ENCODE assay signal across 2 cellular contexts in genomic region chr15:65085990-65086679, GRCh38.
TF ChIP-seq lines count a peak whose summit lies in the region.

No MANE protein-coding gene starts in this region.

TF ChIP-seq in HEK293T, 16 proteins besides CTCF, POLR2A, EP300 and RAD21:
- TF ChIP-seq CTBP1 (IDR thresholded peaks at IDR 0.05; ENCODE audit: borderline replicate concordance) (no peak), FOXM1 (IDR thresholded peaks at IDR 0.05; ENCODE audit: borderline replicate concordance) (no peak), PKNOX1 (IDR thresholded peaks at IDR 0.05) (no peak), SUZ12 (IDR thresholded peaks at IDR 0.05) (no peak), NFRKB (IDR thresholded peaks at IDR 0.05) (no peak), ELF4 (IDR thresholded peaks at IDR 0.05) (no peak)

TF ChIP-seq in K562, 482 proteins besides CTCF, POLR2A, EP300 and RAD21:
- TF ChIP-seq FOSL1 (tag; conservative IDR thresholded peaks at IDR 0.05) (no peak), ZBTB12 (CRISPR knock-in tag; IDR thresholded peaks at IDR 0.05) (no peak), ZNF239 (CRISPR knock-in tag; IDR thresholded peaks at IDR 0.05) (no peak), MCM5 (IDR thresholded peaks at IDR 0.05; ENCODE audit: low read depth) (no peak), TARDBP (IDR thresholded peaks at IDR 0.05) (no peak), MIER1 (IDR thresholded peaks at IDR 0.05; ENCODE audit: low read depth) (no peak), ZNF584 (CRISPR knock-in tag; IDR thresholded peaks at IDR 0.05; ENCODE audit: low read depth) (no peak), POU5F1 (IDR thresholded peaks at IDR 0.05; ENCODE audit: borderline replicate concordance, low read depth, low read length, partially characterized antibody) (no peak), SMC3 (conservative IDR thresholded peaks at IDR 0.05; ENCODE audit: insufficient read depth, low read depth, low read length) (0 out of 2 replicates have a peak, but pooled peaks have one; percentile 38), L3MBTL2 (IDR thresholded peaks at IDR 0.05) (no peak), NCOA4 (IDR thresholded peaks at IDR 0.05; ENCODE audit: partially characterized antibody) (no peak), HNRNPL (IDR thresholded peaks at IDR 0.05; ENCODE audit: low read depth, low read length) (no peak), TAF1 (IDR thresholded peaks at IDR 0.05; ENCODE audit: control insufficient read depth, extremely low read depth, insufficient read depth, low read length, severe bottlenecking) (no peak), PCBP1 (IDR thresholded peaks at IDR 0.05; ENCODE audit: low read depth, low read length, poor library complexity, severe bottlenecking) (no peak), ARID2 (IDR thresholded peaks at IDR 0.05) (no peak), ZNF408 (CRISPR knock-in tag; IDR thresholded peaks at IDR 0.05; ENCODE audit: low read depth) (no peak), ZZZ3 (IDR thresholded peaks at IDR 0.05) (no peak), FOXA3 (CRISPR knock-in tag; conservative IDR thresholded peaks at IDR 0.05 in 1 of 2, IDR thresholded peaks at IDR 0.05 in 1 of 2) (no peak), DACH1 (IDR thresholded peaks at IDR 0.05; ENCODE audit: partially characterized antibody) (no peak), SNRNP70 (optimal IDR thresholded peaks at IDR 0.05; ENCODE audit: low read depth, low read length) (no peak), STAG1 (CRISPR knock-in tag; IDR thresholded peaks at IDR 0.05; ENCODE audit: borderline replicate concordance) (peak; percentile 33; the same call in 1 of the 2 replicates), HCFC1 (IDR thresholded peaks at IDR 0.05; ENCODE audit: low read depth, low read length) (no peak), CBFA2T2 (conservative IDR thresholded peaks at IDR 0.05) (no peak), COPS2 (conservative IDR thresholded peaks at IDR 0.05) (no peak), SRSF1 (IDR thresholded peaks at IDR 0.05; ENCODE audit: low read depth, low read length) (no peak), CEBPZ (IDR thresholded peaks at IDR 0.05; ENCODE audit: borderline replicate concordance, low read depth, low read length) (no peak), KDM4B (IDR thresholded peaks at IDR 0.05; ENCODE audit: borderline replicate concordance in 2 of 2, low read depth in 1 of 2) (no peak), ZNF174 (CRISPR knock-in tag; IDR thresholded peaks at IDR 0.05) (no peak)
- TF ChIP-seq, protein P1, sequence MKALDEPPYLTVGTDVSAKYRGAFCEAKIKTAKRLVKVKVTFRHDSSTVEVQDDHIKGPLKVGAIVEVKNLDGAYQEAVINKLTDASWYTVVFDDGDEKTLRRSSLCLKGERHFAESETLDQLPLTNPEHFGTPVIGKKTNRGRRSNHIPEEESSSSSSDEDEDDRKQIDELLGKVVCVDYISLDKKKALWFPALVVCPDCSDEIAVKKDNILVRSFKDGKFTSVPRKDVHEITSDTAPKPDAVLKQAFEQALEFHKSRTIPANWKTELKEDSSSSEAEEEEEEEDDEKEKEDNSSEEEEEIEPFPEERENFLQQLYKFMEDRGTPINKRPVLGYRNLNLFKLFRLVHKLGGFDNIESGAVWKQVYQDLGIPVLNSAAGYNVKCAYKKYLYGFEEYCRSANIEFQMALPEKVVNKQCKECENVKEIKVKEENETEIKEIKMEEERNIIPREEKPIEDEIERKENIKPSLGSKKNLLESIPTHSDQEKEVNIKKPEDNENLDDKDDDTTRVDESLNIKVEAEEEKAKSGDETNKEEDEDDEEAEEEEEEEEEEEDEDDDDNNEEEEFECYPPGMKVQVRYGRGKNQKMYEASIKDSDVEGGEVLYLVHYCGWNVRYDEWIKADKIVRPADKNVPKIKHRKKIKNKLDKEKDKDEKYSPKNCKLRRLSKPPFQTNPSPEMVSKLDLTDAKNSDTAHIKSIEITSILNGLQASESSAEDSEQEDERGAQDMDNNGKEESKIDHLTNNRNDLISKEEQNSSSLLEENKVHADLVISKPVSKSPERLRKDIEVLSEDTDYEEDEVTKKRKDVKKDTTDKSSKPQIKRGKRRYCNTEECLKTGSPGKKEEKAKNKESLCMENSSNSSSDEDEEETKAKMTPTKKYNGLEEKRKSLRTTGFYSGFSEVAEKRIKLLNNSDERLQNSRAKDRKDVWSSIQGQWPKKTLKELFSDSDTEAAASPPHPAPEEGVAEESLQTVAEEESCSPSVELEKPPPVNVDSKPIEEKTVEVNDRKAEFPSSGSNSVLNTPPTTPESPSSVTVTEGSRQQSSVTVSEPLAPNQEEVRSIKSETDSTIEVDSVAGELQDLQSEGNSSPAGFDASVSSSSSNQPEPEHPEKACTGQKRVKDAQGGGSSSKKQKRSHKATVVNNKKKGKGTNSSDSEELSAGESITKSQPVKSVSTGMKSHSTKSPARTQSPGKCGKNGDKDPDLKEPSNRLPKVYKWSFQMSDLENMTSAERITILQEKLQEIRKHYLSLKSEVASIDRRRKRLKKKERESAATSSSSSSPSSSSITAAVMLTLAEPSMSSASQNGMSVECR (CRISPR knock-in tag; IDR thresholded peaks at IDR 0.05), result 0 out of 2 replicates have a peak, but pooled peaks have one; percentile 19
- TF ChIP-seq, protein P2, sequence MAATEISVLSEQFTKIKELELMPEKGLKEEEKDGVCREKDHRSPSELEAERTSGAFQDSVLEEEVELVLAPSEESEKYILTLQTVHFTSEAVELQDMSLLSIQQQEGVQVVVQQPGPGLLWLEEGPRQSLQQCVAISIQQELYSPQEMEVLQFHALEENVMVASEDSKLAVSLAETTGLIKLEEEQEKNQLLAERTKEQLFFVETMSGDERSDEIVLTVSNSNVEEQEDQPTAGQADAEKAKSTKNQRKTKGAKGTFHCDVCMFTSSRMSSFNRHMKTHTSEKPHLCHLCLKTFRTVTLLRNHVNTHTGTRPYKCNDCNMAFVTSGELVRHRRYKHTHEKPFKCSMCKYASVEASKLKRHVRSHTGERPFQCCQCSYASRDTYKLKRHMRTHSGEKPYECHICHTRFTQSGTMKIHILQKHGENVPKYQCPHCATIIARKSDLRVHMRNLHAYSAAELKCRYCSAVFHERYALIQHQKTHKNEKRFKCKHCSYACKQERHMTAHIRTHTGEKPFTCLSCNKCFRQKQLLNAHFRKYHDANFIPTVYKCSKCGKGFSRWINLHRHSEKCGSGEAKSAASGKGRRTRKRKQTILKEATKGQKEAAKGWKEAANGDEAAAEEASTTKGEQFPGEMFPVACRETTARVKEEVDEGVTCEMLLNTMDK (IDR thresholded peaks at IDR 0.05; ENCODE audit: borderline replicate concordance, insufficient read depth, low read depth, low read length, poor library complexity, severe bottlenecking), result peak; percentile 28
- TF ChIP-seq, protein P3, sequence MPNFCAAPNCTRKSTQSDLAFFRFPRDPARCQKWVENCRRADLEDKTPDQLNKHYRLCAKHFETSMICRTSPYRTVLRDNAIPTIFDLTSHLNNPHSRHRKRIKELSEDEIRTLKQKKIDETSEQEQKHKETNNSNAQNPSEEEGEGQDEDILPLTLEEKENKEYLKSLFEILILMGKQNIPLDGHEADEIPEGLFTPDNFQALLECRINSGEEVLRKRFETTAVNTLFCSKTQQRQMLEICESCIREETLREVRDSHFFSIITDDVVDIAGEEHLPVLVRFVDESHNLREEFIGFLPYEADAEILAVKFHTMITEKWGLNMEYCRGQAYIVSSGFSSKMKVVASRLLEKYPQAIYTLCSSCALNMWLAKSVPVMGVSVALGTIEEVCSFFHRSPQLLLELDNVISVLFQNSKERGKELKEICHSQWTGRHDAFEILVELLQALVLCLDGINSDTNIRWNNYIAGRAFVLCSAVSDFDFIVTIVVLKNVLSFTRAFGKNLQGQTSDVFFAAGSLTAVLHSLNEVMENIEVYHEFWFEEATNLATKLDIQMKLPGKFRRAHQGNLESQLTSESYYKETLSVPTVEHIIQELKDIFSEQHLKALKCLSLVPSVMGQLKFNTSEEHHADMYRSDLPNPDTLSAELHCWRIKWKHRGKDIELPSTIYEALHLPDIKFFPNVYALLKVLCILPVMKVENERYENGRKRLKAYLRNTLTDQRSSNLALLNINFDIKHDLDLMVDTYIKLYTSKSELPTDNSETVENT (CRISPR knock-in tag; IDR thresholded peaks at IDR 0.05), result no peak
